2 cellular contexts compared by ENCODE assay signal in genomic region chr22:36084717-36085116, GRCh38.
TF ChIP-seq lines count a peak whose summit lies in the region.

No MANE protein-coding gene starts in this region.

TF ChIP-seq in IMR-90, 13 proteins besides CTCF, POLR2A, EP300 and RAD21:
- TF ChIP-seq CHD1 (IDR thresholded peaks at IDR 0.05; ENCODE audit: low read depth, low read length) (no peak), CEBPB (IDR thresholded peaks at IDR 0.05; ENCODE audit: low read depth, low read length) (no peak), RFX5 (IDR thresholded peaks at IDR 0.05; ENCODE audit: low read depth, low read length) (no peak), SMC3 (IDR thresholded peaks at IDR 0.05; ENCODE audit: low read depth, low read length) (no peak), MAZ (IDR thresholded peaks at IDR 0.05; ENCODE audit: borderline replicate concordance, low read depth, low read length) (no peak), RCOR1 (IDR thresholded peaks at IDR 0.05; ENCODE audit: insufficient replicate concordance, low read length) (no peak), USF2 (IDR thresholded peaks at IDR 0.05; ENCODE audit: low read depth, low read length) (no peak), BHLHE40 (IDR thresholded peaks at IDR 0.05; ENCODE audit: low read depth, low read length) (no peak), FOS (IDR thresholded peaks at IDR 0.05; ENCODE audit: low read depth, low read length) (no peak), MXI1 (IDR thresholded peaks at IDR 0.05; ENCODE audit: borderline replicate concordance, low read depth, low read length) (no peak)

TF ChIP-seq in H1, 55 proteins besides CTCF, POLR2A, EP300 and RAD21:
- TF ChIP-seq TAF1 (IDR thresholded peaks at IDR 0.05; ENCODE audit: low read depth, low read length) (no peak), CHD2 (IDR thresholded peaks at IDR 0.05; ENCODE audit: low read length) (no peak), NANOG (IDR thresholded peaks at IDR 0.05; ENCODE audit: insufficient read depth, low read depth, low read length, poor library complexity, severe bottlenecking) (no peak), POU5F1 (IDR thresholded peaks at IDR 0.05; ENCODE audit: low read depth, low read length) (no peak), RXRA (IDR thresholded peaks at IDR 0.05; ENCODE audit: insufficient read depth, low read depth, low read length) (no peak), RFX5 (IDR thresholded peaks at IDR 0.05; ENCODE audit: borderline replicate concordance, low read depth, low read length) (no peak), ZNF274 (IDR thresholded peaks at IDR 0.05; ENCODE audit: borderline replicate concordance, extremely low read depth, low read length) (no peak), KDM4A (IDR thresholded peaks at IDR 0.05; ENCODE audit: low read depth, low read length, severe bottlenecking) (no peak), RBBP5 (IDR thresholded peaks at IDR 0.05; ENCODE audit: borderline replicate concordance, low read depth, low read length) (no peak), TBP (IDR thresholded peaks at IDR 0.05; ENCODE audit: low read depth, low read length) (no peak), SIX5 (IDR thresholded peaks at IDR 0.05; ENCODE audit: low read depth, low read length) (no peak), KDM5A (IDR thresholded peaks at IDR 0.05; ENCODE audit: low read length) (no peak)
